In the genomic region with DNA sequence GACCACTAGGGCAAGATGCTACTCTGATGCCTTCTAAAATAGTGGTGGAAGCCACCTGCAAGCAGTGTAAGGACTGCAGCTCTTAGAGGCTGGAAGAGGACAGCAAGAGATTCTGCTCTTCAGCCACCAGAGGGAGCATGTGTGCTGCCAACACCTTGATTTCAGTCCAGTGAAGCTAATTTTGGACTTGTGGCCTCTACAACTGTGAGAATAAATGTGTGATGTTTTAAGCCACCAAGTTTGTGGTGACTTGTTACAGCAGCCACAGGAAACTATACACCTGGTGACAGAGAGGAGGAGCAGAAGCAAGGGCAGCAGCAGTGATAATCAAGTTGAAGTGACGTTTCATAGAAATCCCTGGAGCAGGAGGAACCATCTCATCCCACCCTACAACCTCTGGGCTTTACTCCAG, we compare ENCODE assay signal across 9 cellular contexts. TPM values are rescaled to one million over a fixed set of nuclear protein-coding genes. Genes with fewer than 3 reads are reported as not detected.
DNase-seq lines count a peak whose midpoint lies in the region; ATAC-seq, FAIRE-seq and TF ChIP-seq lines count a peak whose summit lies in the region.
"Had no signal": no experiment of that assay in that cellular context is flagged by ENCODE, and none has a peak within 500 bp of the region (broad histone marks: within the 10 kb centered on the region; RNA-seq: fewer than 3 reads in every experiment).

No MANE protein-coding gene starts in this region.

- peaks cover 5% of the 10 kb centered on the region for H3K27me3 Mint-ChIP-seq in activated CD4-positive, alpha-beta memory T cell treated with anti-CD3 and anti-CD28 coated beads for 36 hours

- H4K20me1 ChIP-seq in endothelial cell of umbilical vein (replicated peaks; ENCODE audit: control insufficient read depth, extremely low read depth, insufficient read depth, low read length): no peaks in the 10 kb centered on the region

- intact Hi-C loops in activated CD4-positive, alpha-beta memory T cell treated with anti-CD3 and anti-CD28 coated beads for 36 hours (cut with micrococcal nuclease): loop anchor here (1.0 to 5.0 kb wide), 5 partner anchors 74 to 380 kb away; no protein-coding TSS in a partner anchor
- intact Hi-C loops in endothelial cell of umbilical vein (cut with micrococcal nuclease) (loop anchor here (1.0 to 2.0 kb wide), 7 partner anchors 38 to 403 kb away; no protein-coding TSS in a partner anchor), mucosa of descending colon (cut with DNase I, micrococcal nuclease) (loop anchor here (2.0 to 10.0 kb wide), 3 partner anchors 74 to 122 kb away; no protein-coding TSS in a partner anchor)

- H3K36me3 Mint-ChIP-seq in activated CD4-positive, alpha-beta memory T cell treated with anti-CD3 and anti-CD28 coated beads for 36 hours: no peaks in the 10 kb centered on the region

- H3K27ac ChIP-seq in endothelial cell of umbilical vein (ENCODE audit: insufficient read depth, low read depth, low read length): no peak overlapping the region

- H3K9ac ChIP-seq in endothelial cell of umbilical vein (replicated peaks; ENCODE audit: extremely low read depth, insufficient read depth, low read length): no peak overlapping the region

- no peak overlapping the region for H3K27ac Mint-ChIP-seq in activated CD4-positive, alpha-beta memory T cell treated with anti-CD3 and anti-CD28 coated beads for 36 hours

- no peak overlapping the region for H3K4me3 Mint-ChIP-seq in activated CD4-positive, alpha-beta memory T cell treated with anti-CD3 and anti-CD28 coated beads for 36 hours

- CTCF ChIA-PET in activated CD4-positive, alpha-beta memory T cell treated with anti-CD3 and anti-CD28 coated beads for 36 hours (lab: Charles Lee): interaction anchor here (0.6 to 6.1 kb wide), 58 partner anchors 10 to 794 kb away, joined by 3 to 145 read pairs (median 5); a partner anchor contains a TSS
- CTCF ChIA-PET in endothelial cell of umbilical vein (lab: Charles Lee): interaction anchor here (0.6 to 9.2 kb wide), 81 partner anchors 8 to 1961 kb away, joined by 3 to 465 read pairs (median 5); a partner anchor contains a TSS

- no peak for TF ChIP-seq POLR2A in endothelial cell of umbilical vein (IDR thresholded peaks at IDR 0.05; ENCODE audit: low read depth, low read length)

- H3K9me3 ChIP-seq in endothelial cell of umbilical vein (replicated peaks; ENCODE audit: control insufficient read depth, insufficient read depth, low read length) (no peaks in the 10 kb centered on the region), mucosa of descending colon (peaks cover 2% of the 10 kb centered on the region)

- H3K4me1 ChIP-seq in endothelial cell of umbilical vein (ENCODE audit: control insufficient read depth, extremely low read depth, insufficient read depth, low read length) (no peaks in the 10 kb centered on the region), mucosa of descending colon (ENCODE audit: low read depth) (peaks cover 11% of the 10 kb centered on the region)

- H3K4me1 Mint-ChIP-seq in activated CD4-positive, alpha-beta memory T cell treated with anti-CD3 and anti-CD28 coated beads for 36 hours (ENCODE audit: low read depth): no peaks in the 10 kb centered on the region

- no peak overlapping the region for H3K4me2 ChIP-seq in endothelial cell of umbilical vein (ENCODE audit: insufficient read depth, low read length)

- peak; percentile 74 to 90 for TF ChIP-seq CTCF in endothelial cell of umbilical vein (IDR thresholded peaks at IDR 0.05; ENCODE audit: extremely low read depth in 1 of 2, insufficient read depth in 1 of 2, low read depth in 1 of 2, low read length in 2 of 2)
- TF ChIP-seq CTCF in mucosa of descending colon (IDR thresholded peaks at IDR 0.05): peak; percentile 79

- H3K4me3 ChIP-seq in endothelial cell of umbilical vein (replicated peaks in 1 of 3; ENCODE audit: insufficient read depth in 1 of 3, low read depth in 1 of 3, low read length in 3 of 3) (no peak overlapping the region), mucosa of descending colon (no peak overlapping the region)

- dilution Hi-C loops in endothelial cell of umbilical vein (cut with MboI; ENCODE audit: extremely low pct_ligation_motif_present, low sequenced_read_pairs): no loop called here

- no peaks in the 10 kb centered on the region for H3K27me3 ChIP-seq in endothelial cell of umbilical vein (ENCODE audit: control insufficient read depth in 2 of 2, insufficient read depth in 2 of 2, low read length in 2 of 2)

- no peaks in the 10 kb centered on the region for H3K9me1 ChIP-seq in endothelial cell of umbilical vein (replicated peaks; ENCODE audit: control insufficient read depth, extremely low read depth, insufficient read depth, low read length)

- POLR2A ChIA-PET in activated CD4-positive, alpha-beta memory T cell treated with anti-CD3 and anti-CD28 coated beads for 36 hours (lab: Charles Lee): no interaction called here
- POLR2A ChIA-PET in endothelial cell of umbilical vein (lab: Charles Lee): interaction anchor here (0.9 kb wide), 1 partner anchor 74 kb away, joined by 3 read pairs; no protein-coding TSS in a partner anchor

- ATAC-seq in GM19324 (IDR thresholded peaks at IDR 0.05; ENCODE audit: low FRiP score, unreplicated experiment) (peak; percentile 88), HG03280 (IDR thresholded peaks at IDR 0.05; ENCODE audit: unreplicated experiment) (peak; percentile 98), mucosa of descending colon (peak; percentile 93)
- ATAC-seq in stimulated activated naive CD8-positive, alpha-beta T cell treated with anti-CD3 and anti-CD28 coated beads, Interleukin-15, Interleukin-2, amounts not matched to agents 100 U/mL and 50 U/mL, for 24 hours: peak; percentile 79

- no peaks in the 10 kb centered on the region for H3K79me2 ChIP-seq in endothelial cell of umbilical vein (ENCODE audit: control insufficient read depth, insufficient read depth, low read length)

- no TSS peak for BruUV-seq in endothelial cell of umbilical vein (replicated peaks; lab: Mats Ljungman, UMichigan)

- H3K36me3 ChIP-seq in endothelial cell of umbilical vein (ENCODE audit: control insufficient read depth in 2 of 2, extremely low read depth in 1 of 2, insufficient read depth in 2 of 2, low read length in 2 of 2): no peaks in the 10 kb centered on the region
- no peaks in the 10 kb centered on the region for H3K36me3 ChIP-seq in mucosa of descending colon (ENCODE audit: low read depth)

- H2AFZ ChIP-seq in endothelial cell of umbilical vein (ENCODE audit: low read depth, low read length): no peak overlapping the region

- peak; percentile 79 for FAIRE-seq in endothelial cell of umbilical vein (lab: Jason Lieb, UNC)

- peak; percentile 21 for DNase-seq in COLO829 (ENCODE audit: low spot score)
- DNase-seq in NCI-H446 (lab: John Stamatoyannopoulos, UW): peak; percentile 40 to 72
- DNase-seq in activated CD4-positive, alpha-beta memory T cell treated with anti-CD3 and anti-CD28 coated beads for 36 hours: peak; percentile 48
- peak; percentile 72 for DNase-seq in endothelial cell of umbilical vein (ENCODE audit: low read depth, low spot score)
- peak in 2 of 3 donors; percentile 44 to 52 for DNase-seq in mucosa of descending colon
- DNase-seq in stimulated activated naive CD8-positive, alpha-beta T cell treated with anti-CD3 and anti-CD28 coated beads, Interleukin-15, Interleukin-2, amounts not matched to agents 100 U/mL and 50 U/mL, for 24 hours: peak; percentile 45

- H3K9me3 Mint-ChIP-seq in activated CD4-positive, alpha-beta memory T cell treated with anti-CD3 and anti-CD28 coated beads for 36 hours: peaks cover 6% of the 10 kb centered on the region

TF ChIP-seq in endothelial cell of umbilical vein, 7 proteins besides CTCF, POLR2A, EP300 and RAD21:
- TF ChIP-seq MYC (IDR thresholded peaks at IDR 0.05; ENCODE audit: low read depth, low read length) (no peak), POLR2AphosphoS5 (IDR thresholded peaks at IDR 0.05; ENCODE audit: insufficient read depth, low read depth, low read length) (no peak), JUN (IDR thresholded peaks at IDR 0.05; ENCODE audit: borderline replicate concordance, insufficient read depth, insufficient read length, low read depth) (no peak), EZH2 (IDR thresholded peaks at IDR 0.05; ENCODE audit: borderline replicate concordance, low read depth, low read length, severe bottlenecking) (no peak), FOS (IDR thresholded peaks at IDR 0.05; ENCODE audit: borderline replicate concordance, insufficient read depth, low read length) (no peak), GATA2 (IDR thresholded peaks at IDR 0.05; ENCODE audit: insufficient read depth, insufficient read length, low read depth, low read length) (no peak)
- TF ChIP-seq, protein P1, sequence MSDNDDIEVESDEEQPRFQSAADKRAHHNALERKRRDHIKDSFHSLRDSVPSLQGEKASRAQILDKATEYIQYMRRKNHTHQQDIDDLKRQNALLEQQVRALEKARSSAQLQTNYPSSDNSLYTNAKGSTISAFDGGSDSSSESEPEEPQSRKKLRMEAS (IDR thresholded peaks at IDR 0.05; ENCODE audit: insufficient read depth, insufficient read length): no peak

RNA-seq across cellular contexts. Expression of a gene that starts 55.9 kb away (rescaled TPM):
- not detected for total RNA-seq in activated CD4-positive, alpha-beta memory T cell treated with anti-CD3 and anti-CD28 coated beads for 36 hours
- total RNA-seq in endothelial cell of umbilical vein (not detected in 2 replicates), mucosa of descending colon (10 to 100 TPM; 10.8 to 39.4 (median 34.7) TPM)
- not detected in 2 replicates for polyA plus RNA-seq in endothelial cell of umbilical vein
- not detected in 2 replicates for polyA plus RNA-seq in endothelial cell of umbilical vein (2011; cell fraction: cytosol; rRNA removed)
- 0.13 TPM in 1 of 2 replicates, not detected in the other for polyA plus RNA-seq in endothelial cell of umbilical vein (2011; cell fraction: nucleus; rRNA removed)
- polyA plus RNA-seq in endothelial cell of umbilical vein (2012): not detected in 2 replicates
- not detected in 2 replicates for polyA minus RNA-seq in endothelial cell of umbilical vein
- polyA minus RNA-seq in endothelial cell of umbilical vein (2011; cell fraction: cytosol; rRNA and poly(A)+ RNA removed): 1.9 TPM
- polyA minus RNA-seq in endothelial cell of umbilical vein (2011; cell fraction: nucleus; rRNA and poly(A)+ RNA removed): not detected in 2 replicates
- total RNA-seq: activated CD8-positive, alpha-beta memory T cell treated with anti-CD3 and anti-CD28 coated beads for 36 hours had no signal

Comparison
In these comparisons a context has a peak if more than half of its experiments do, and no peak if none do; other contexts are left out.
1. DNase-seq: peak in every context shown above with its lines; median percentile 72 in endothelial cell of umbilical vein; 56 in NCI-H446; 48 in activated CD4-positive, alpha-beta memory T cell treated with anti-CD3 and anti-CD28 coated beads for 36 hours; 48 in mucosa of descending colon; 45 in stimulated activated naive CD8-positive, alpha-beta T cell treated with anti-CD3 and anti-CD28 coated beads, Interleukin-15, Interleukin-2, amounts not matched to agents 100 U/mL and 50 U/mL, for 24 hours; 21 in COLO829.
2. RNA of a gene that starts 55.9 kb away (total RNA-seq): 10.8 to 39.4 TPM in mucosa of descending colon; not detected in activated CD4-positive, alpha-beta memory T cell treated with anti-CD3 and anti-CD28 coated beads for 36 hours and not detected in endothelial cell of umbilical vein; every median in the first group is over 10 times any median in the second.
3. Peak in every context shown above with its lines, with median percentiles within 50 percentile points of each other: ATAC-seq.